In the genomic region with DNA sequence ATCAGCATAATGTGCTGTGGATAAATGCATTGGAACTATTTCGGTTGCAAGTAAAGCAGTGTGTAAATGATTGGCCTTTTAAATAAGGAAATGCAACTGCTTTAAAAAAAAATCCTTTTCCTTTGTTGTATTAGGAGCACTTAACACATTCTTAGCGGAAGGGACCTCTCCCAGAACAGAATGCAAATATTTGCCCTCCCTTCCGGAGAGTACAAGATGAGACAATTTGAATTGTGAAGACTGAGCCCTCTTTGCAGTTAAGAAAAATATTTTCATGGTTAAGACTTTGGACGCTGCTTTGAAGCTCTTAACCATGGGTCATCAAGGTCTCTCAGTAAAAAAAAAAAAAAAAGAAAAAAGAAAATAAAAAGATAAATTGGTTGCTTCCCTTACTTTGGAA, we compare ENCODE assay signal across 22 cellular contexts. TPM values are rescaled to one million over a fixed set of nuclear protein-coding genes. Genes with fewer than 3 reads are reported as not detected.
"Had no signal": no experiment of that assay in that cellular context is flagged by ENCODE, and none has a peak within 500 bp of the region (broad histone marks: within the 10 kb centered on the region; RNA-seq: fewer than 3 reads in every experiment).

No MANE protein-coding gene starts in this region.

- H3K36me3 ChIP-seq: gastrocnemius medialis, heart right ventricle, ovary, tibial nerve had no signal

- H3K4me3 Mint-ChIP-seq: activated CD8-positive, alpha-beta memory T cell treated with anti-CD3 and anti-CD28 coated beads, Interleukin-2, amount 10 ng/mL, durations not matched to agents 7 days and 5 days; endodermal cell; naive thymus-derived CD4-positive, alpha-beta T cell; stimulated activated memory B cell treated with anti-CD40 and anti-IgM and Interleukin-4, amounts not matched to agents 10 μg/mL and 1 μg/mL and 100 μg/mL, for 72 hours had no signal

- H3K4me1 ChIP-seq: gastrocnemius medialis, heart right ventricle, tibial nerve had no signal

- H3K4me3 ChIP-seq: gastrocnemius medialis, heart right ventricle, ovary, tibial nerve had no signal

- H3K27ac Mint-ChIP-seq: activated CD8-positive, alpha-beta memory T cell treated with anti-CD3 and anti-CD28 coated beads, Interleukin-2, amount 10 ng/mL, durations not matched to agents 7 days and 5 days; activated T-helper 2 cell treated with anti-CD3 and anti-CD28 coated beads, Interferon-gamma antibody, Interleukin-2, Interleukin-4, amounts not matched to agents 10 μg/mL and 5 μg/mL and 100 μg/mL, durations not matched to agents 14 hours and 24 hours and 36 hours; naive thymus-derived CD4-positive, alpha-beta T cell; stimulated activated memory B cell treated with anti-CD40 and anti-IgM and Interleukin-4, amounts not matched to agents 10 μg/mL and 1 μg/mL and 100 μg/mL, for 72 hours had no signal

- H3K27ac ChIP-seq: gastrocnemius medialis, heart right ventricle, ovary, tibial nerve had no signal

- H3K4me1 Mint-ChIP-seq: stimulated activated memory B cell treated with anti-CD40 and anti-IgM and Interleukin-4, amounts not matched to agents 10 μg/mL and 1 μg/mL and 100 μg/mL, for 72 hours had no signal

- H3K36me3 Mint-ChIP-seq: activated CD8-positive, alpha-beta memory T cell treated with anti-CD3 and anti-CD28 coated beads, Interleukin-2, amount 10 ng/mL, durations not matched to agents 7 days and 5 days; stimulated activated memory B cell treated with anti-CD40 and anti-IgM and Interleukin-4, amounts not matched to agents 10 μg/mL and 1 μg/mL and 100 μg/mL, for 72 hours had no signal

- ATAC-seq: activated CD8-positive, alpha-beta memory T cell treated with anti-CD3 and anti-CD28 coated beads, Interleukin-2, amount 10 ng/mL, durations not matched to agents 7 days and 5 days; gastrocnemius medialis; heart right ventricle; naive thymus-derived CD4-positive, alpha-beta T cell; stimulated activated memory B cell treated with anti-CD40 and anti-IgM and Interleukin-4, amounts not matched to agents 10 μg/mL and 1 μg/mL and 100 μg/mL, for 72 hours had no signal

- DNase-seq: activated CD4-positive, alpha-beta T cell treated with anti-CD3 and anti-CD28 coated beads for 1 hour; activated CD4-positive, alpha-beta T cell treated with anti-CD3 and anti-CD28 coated beads, Interleukin-2, amount 50 U/mL, for 4 hours; activated CD8-positive, alpha-beta memory T cell treated with anti-CD3 and anti-CD28 coated beads, Interleukin-2, amount 10 ng/mL, durations not matched to agents 7 days and 5 days; activated naive CD4-positive, alpha-beta T cell treated with anti-CD3 and anti-CD28 coated beads, Interleukin-2, amount 50 U/mL, for 16 hours; activated T-cell treated with anti-CD3 and anti-CD28 coated beads, Interleukin-2, amount 50 U/mL, for 1 hour; endodermal cell; erythroblast; gastrocnemius medialis; heart right ventricle; mammary epithelial cell; naive thymus-derived CD4-positive, alpha-beta T cell; ovary; stimulated activated CD4-positive, alpha-beta T cell treated with anti-CD3 and anti-CD28 coated beads, Interleukin-2, amount 100 ng/mL, for 48 hours; T1000 had no signal

- H3K9me3 ChIP-seq: gastrocnemius medialis, heart right ventricle, ovary, tibial nerve had no signal

- H3K27me3 ChIP-seq: ovary had no signal

- H3K9me3 Mint-ChIP-seq: activated T-helper 2 cell treated with anti-CD3 and anti-CD28 coated beads, Interferon-gamma antibody, Interleukin-2, Interleukin-4, amounts not matched to agents 10 μg/mL and 5 μg/mL and 100 μg/mL, durations not matched to agents 14 hours and 24 hours and 36 hours; naive thymus-derived CD4-positive, alpha-beta T cell; stimulated activated memory B cell treated with anti-CD40 and anti-IgM and Interleukin-4, amounts not matched to agents 10 μg/mL and 1 μg/mL and 100 μg/mL, for 72 hours had no signal

- H3K27me3 Mint-ChIP-seq: activated CD8-positive, alpha-beta memory T cell treated with anti-CD3 and anti-CD28 coated beads, Interleukin-2, amount 10 ng/mL, durations not matched to agents 7 days and 5 days; naive thymus-derived CD4-positive, alpha-beta T cell; stimulated activated memory B cell treated with anti-CD40 and anti-IgM and Interleukin-4, amounts not matched to agents 10 μg/mL and 1 μg/mL and 100 μg/mL, for 72 hours had no signal

RNA-seq across cellular contexts. Expression of a gene that starts 9.5 kb away (rescaled TPM):
- total RNA-seq: activated CD8-positive, alpha-beta memory T cell treated with anti-CD3 and anti-CD28 coated beads, Interleukin-2, amount 10 ng/mL, durations not matched to agents 7 days and 5 days; activated T-helper 2 cell treated with anti-CD3 and anti-CD28 coated beads, Interferon-gamma antibody, Interleukin-2, Interleukin-4, amounts not matched to agents 10 μg/mL and 5 μg/mL and 100 μg/mL, durations not matched to agents 14 hours and 24 hours and 36 hours; astrocyte; bronchial epithelial cell; cerebellum; dermis microvascular lymphatic vessel endothelial cell; endodermal cell; gastrocnemius medialis; heart right ventricle; mammary epithelial cell; mononuclear cell; naive thymus-derived CD4-positive, alpha-beta T cell; ovary; tibial nerve had no signal
- polyA plus RNA-seq: heart right ventricle, mammary epithelial cell had no signal

RNA-seq across cellular contexts. Expression of a gene that starts 45.1 kb away (rescaled TPM):
- total RNA-seq: astrocyte, dermis microvascular lymphatic vessel endothelial cell, heart right ventricle had no signal
